ENCODE assay signal across 1 cellular context in genomic region chr11:65095974-65096806, GRCh38.
TF ChIP-seq lines count a peak whose summit lies in the region.

Gene VPS51 (plus strand): TSS chr11:65096214. CDS start chr11:65096251, 37 bp downstream.

TF ChIP-seq in GM12878, 131 proteins besides CTCF, POLR2A, EP300 and RAD21 (continued from another document and continues in another):
- TF ChIP-seq, protein P1, sequence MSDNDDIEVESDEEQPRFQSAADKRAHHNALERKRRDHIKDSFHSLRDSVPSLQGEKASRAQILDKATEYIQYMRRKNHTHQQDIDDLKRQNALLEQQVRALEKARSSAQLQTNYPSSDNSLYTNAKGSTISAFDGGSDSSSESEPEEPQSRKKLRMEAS (IDR thresholded peaks at IDR 0.05; ENCODE audit: low read depth, low read length) = peak; percentile 15; the same call in 1 of the 2 replicates
- TF ChIP-seq GATAD2B (conservative IDR thresholded peaks at IDR 0.05; ENCODE audit: low read depth) (peak; percentile 91), STAT1 (conservative IDR thresholded peaks at IDR 0.05) (peak; percentile 99), RB1 (IDR thresholded peaks at IDR 0.05; ENCODE audit: borderline replicate concordance) (peak; percentile 97; the same call in 1 of the 2 replicates), RFX5 (IDR thresholded peaks at IDR 0.05; ENCODE audit: low read depth, low read length) (no peak), CBX5 (IDR thresholded peaks at IDR 0.05; ENCODE audit: low read depth) (peak; percentile 97), SMAD1 (IDR thresholded peaks at IDR 0.05; ENCODE audit: low read depth, partially characterized antibody) (peak; percentile 24), MTA2 (IDR thresholded peaks at IDR 0.05; ENCODE audit: low read depth) (peak; percentile 70; the same call in 1 of the 2 replicates), SUZ12 (IDR thresholded peaks at IDR 0.05; ENCODE audit: unreplicated experiment) (no peak), RCOR1 (conservative IDR thresholded peaks at IDR 0.05; ENCODE audit: low read depth, low read length) (peak; percentile 92; the same call in 1 of the 2 replicates), IRF5 (IDR thresholded peaks at IDR 0.05; ENCODE audit: borderline replicate concordance) (0 out of 2 replicates have a peak, but pooled peaks have one; percentile 22), RELA (IDR thresholded peaks at IDR 0.05; ENCODE audit: borderline replicate concordance, partially characterized antibody) (peak; percentile 94), ESRRA (IDR thresholded peaks at IDR 0.05; ENCODE audit: low read length) (peak; percentile 75; the same call in 1 of the 2 replicates), ZNF24 (IDR thresholded peaks at IDR 0.05) (peak; percentile 84), CREB1 (IDR thresholded peaks at IDR 0.05; ENCODE audit: low read depth) (peak; percentile 89), PML (IDR thresholded peaks at IDR 0.05; ENCODE audit: low read length) (peak; percentile 87), EGR1 (IDR thresholded peaks at IDR 0.05; ENCODE audit: borderline replicate concordance in 1 of 2, low read depth in 2 of 2, low read length in 2 of 2) (peak; percentile 69 to 85), ZNF622 (IDR thresholded peaks at IDR 0.05) (no peak), ATF7 (IDR thresholded peaks at IDR 0.05; ENCODE audit: low read depth) (peak; percentile 58), STAT3 (IDR thresholded peaks at IDR 0.05; ENCODE audit: low read depth, low read length) (peak; percentile 95; the same call in 1 of the 2 replicates), E2F8 (IDR thresholded peaks at IDR 0.05; ENCODE audit: low read depth, partially characterized antibody) (peak; percentile 94), E4F1 (IDR thresholded peaks at IDR 0.05; ENCODE audit: borderline replicate concordance, partially characterized antibody) (peak; percentile 79), NR2F1 (conservative IDR thresholded peaks at IDR 0.05) (peak; percentile 72), FOS (IDR thresholded peaks at IDR 0.05; ENCODE audit: borderline replicate concordance, extremely low read depth, insufficient read length) (no peak), HDAC6 (IDR thresholded peaks at IDR 0.05; ENCODE audit: unreplicated experiment) (no peak), NR2C2 (IDR thresholded peaks at IDR 0.05; ENCODE audit: borderline replicate concordance, control insufficient read depth, insufficient read length, low read depth) (no peak), SUPT20H (IDR thresholded peaks at IDR 0.05; ENCODE audit: borderline replicate concordance, control insufficient read depth, low read depth, low read length) (no peak), TARDBP (IDR thresholded peaks at IDR 0.05; ENCODE audit: borderline replicate concordance) (peak; percentile 100), YBX1 (IDR thresholded peaks at IDR 0.05) (no peak), POLR2AphosphoS5 (IDR thresholded peaks at IDR 0.05; ENCODE audit: low read length) (peak; percentile 98), SMARCA5 (IDR thresholded peaks at IDR 0.05) (peak; percentile 90), WRNIP1 (IDR thresholded peaks at IDR 0.05; ENCODE audit: borderline replicate concordance, low read depth, low read length) (peak; percentile 99), CREM (IDR thresholded peaks at IDR 0.05; ENCODE audit: low read depth) (peak; percentile 91), TCF12 (IDR thresholded peaks at IDR 0.05; ENCODE audit: low read depth, low read length) (peak; percentile 87), PKNOX1 (IDR thresholded peaks at IDR 0.05) (peak; percentile 77; the same call in 1 of the 2 replicates), LARP7 (IDR thresholded peaks at IDR 0.05) (peak; percentile 90; the same call in 1 of the 2 replicates), BHLHE40 (IDR thresholded peaks at IDR 0.05; ENCODE audit: borderline replicate concordance in 1 of 2, low read depth in 2 of 2, low read length in 1 of 2) (peak; percentile 32 to 71; a peak in 2 of 4 replicates)
- TF ChIP-seq, protein P2, sequence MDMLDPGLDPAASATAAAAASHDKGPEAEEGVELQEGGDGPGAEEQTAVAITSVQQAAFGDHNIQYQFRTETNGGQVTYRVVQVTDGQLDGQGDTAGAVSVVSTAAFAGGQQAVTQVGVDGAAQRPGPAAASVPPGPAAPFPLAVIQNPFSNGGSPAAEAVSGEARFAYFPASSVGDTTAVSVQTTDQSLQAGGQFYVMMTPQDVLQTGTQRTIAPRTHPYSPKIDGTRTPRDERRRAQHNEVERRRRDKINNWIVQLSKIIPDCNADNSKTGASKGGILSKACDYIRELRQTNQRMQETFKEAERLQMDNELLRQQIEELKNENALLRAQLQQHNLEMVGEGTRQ (IDR thresholded peaks at IDR 0.05; ENCODE audit: borderline replicate concordance, low read depth, low read length) = no peak; the same call in 1 of the 2 replicates
- TF ChIP-seq, protein P3, sequence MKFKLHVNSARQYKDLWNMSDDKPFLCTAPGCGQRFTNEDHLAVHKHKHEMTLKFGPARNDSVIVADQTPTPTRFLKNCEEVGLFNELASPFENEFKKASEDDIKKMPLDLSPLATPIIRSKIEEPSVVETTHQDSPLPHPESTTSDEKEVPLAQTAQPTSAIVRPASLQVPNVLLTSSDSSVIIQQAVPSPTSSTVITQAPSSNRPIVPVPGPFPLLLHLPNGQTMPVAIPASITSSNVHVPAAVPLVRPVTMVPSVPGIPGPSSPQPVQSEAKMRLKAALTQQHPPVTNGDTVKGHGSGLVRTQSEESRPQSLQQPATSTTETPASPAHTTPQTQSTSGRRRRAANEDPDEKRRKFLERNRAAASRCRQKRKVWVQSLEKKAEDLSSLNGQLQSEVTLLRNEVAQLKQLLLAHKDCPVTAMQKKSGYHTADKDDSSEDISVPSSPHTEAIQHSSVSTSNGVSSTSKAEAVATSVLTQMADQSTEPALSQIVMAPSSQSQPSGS (IDR thresholded peaks at IDR 0.05; ENCODE audit: low read length) = no peak
- TF ChIP-seq, protein P4, sequence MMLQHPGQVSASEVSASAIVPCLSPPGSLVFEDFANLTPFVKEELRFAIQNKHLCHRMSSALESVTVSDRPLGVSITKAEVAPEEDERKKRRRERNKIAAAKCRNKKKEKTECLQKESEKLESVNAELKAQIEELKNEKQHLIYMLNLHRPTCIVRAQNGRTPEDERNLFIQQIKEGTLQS (IDR thresholded peaks at IDR 0.05; ENCODE audit: borderline replicate concordance, extremely low read depth, low read depth, low read length) = peak; percentile 48; the same call in 1 of the 2 replicates
- TF ChIP-seq, protein P5, sequence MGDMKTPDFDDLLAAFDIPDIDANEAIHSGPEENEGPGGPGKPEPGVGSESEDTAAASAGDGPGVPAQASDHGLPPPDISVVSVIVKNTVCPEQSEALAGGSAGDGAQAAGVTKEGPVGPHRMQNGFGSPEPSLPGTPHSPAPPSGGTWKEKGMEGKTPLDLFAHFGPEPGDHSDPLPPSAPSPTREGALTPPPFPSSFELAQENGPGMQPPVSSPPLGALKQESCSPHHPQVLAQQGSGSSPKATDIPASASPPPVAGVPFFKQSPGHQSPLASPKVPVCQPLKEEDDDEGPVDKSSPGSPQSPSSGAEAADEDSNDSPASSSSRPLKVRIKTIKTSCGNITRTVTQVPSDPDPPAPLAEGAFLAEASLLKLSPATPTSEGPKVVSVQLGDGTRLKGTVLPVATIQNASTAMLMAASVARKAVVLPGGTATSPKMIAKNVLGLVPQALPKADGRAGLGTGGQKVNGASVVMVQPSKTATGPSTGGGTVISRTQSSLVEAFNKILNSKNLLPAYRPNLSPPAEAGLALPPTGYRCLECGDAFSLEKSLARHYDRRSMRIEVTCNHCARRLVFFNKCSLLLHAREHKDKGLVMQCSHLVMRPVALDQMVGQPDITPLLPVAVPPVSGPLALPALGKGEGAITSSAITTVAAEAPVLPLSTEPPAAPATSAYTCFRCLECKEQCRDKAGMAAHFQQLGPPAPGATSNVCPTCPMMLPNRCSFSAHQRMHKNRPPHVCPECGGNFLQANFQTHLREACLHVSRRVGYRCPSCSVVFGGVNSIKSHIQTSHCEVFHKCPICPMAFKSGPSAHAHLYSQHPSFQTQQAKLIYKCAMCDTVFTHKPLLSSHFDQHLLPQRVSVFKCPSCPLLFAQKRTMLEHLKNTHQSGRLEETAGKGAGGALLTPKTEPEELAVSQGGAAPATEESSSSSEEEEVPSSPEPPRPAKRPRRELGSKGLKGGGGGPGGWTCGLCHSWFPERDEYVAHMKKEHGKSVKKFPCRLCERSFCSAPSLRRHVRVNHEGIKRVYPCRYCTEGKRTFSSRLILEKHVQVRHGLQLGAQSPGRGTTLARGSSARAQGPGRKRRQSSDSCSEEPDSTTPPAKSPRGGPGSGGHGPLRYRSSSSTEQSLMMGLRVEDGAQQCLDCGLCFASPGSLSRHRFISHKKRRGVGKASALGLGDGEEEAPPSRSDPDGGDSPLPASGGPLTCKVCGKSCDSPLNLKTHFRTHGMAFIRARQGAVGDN (IDR thresholded peaks at IDR 0.05) = peak; percentile 77
- TF ChIP-seq, protein P6, sequence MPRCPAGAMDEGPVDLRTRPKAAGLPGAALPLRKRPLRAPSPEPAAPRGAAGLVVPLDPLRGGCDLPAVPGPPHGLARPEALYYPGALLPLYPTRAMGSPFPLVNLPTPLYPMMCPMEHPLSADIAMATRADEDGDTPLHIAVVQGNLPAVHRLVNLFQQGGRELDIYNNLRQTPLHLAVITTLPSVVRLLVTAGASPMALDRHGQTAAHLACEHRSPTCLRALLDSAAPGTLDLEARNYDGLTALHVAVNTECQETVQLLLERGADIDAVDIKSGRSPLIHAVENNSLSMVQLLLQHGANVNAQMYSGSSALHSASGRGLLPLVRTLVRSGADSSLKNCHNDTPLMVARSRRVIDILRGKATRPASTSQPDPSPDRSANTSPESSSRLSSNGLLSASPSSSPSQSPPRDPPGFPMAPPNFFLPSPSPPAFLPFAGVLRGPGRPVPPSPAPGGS (IDR thresholded peaks at IDR 0.05; ENCODE audit: borderline replicate concordance, insufficient read depth, low read depth, low read length, poor library complexity, severe bottlenecking) = peak; percentile 22
